ENCODE assay signal across 8 cellular contexts in the genomic region with DNA sequence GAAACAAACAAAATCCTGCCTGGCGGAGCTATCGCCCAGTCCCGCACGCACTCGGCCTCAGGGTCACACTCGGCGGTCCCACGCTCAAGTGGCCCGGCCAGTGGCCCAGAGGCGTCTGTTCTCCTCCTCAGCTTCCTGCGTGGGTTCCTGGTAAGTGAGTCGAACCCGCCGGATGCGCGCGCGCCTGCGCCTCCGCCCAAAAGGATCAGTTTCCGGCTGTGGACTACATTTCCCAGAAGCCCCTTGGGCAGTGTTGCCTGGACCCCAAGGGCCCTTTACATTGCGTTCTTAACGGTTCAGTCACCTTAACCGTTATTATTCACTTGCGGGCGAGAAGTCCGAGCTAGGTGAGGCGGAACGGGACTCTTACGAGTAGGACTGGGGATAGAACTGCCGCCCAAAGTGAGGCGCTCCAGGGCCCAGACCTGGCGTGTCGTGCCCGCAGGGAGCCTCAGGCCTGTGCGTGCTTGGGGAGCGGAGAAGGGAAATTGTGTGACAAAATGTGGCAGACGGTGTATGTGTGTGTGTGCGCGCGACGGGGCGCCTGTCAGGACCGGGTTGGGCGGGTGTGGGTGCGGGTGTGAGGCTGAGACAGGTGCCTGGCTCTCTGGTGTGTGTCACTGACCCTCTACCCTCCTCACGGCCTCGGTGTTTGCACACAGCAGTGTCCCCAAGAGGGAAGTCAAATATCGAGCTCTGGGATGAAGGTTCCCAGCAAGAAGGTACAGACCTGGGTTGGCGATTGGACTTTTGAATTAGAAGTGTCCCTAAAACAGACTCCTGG. TPM values are rescaled to one million over a fixed set of nuclear protein-coding genes. Genes with fewer than 3 reads are reported as not detected.
DNase-seq lines count a peak whose midpoint lies in the region; TF ChIP-seq lines count a peak whose summit lies in the region.

Gene ZNF546 (plus strand): TSS at position 250 of the 784 bp plus-strand sequence. CDS start 1,267 bp downstream, outside the sequence.

- no peaks in the 10 kb centered on the region for H3K27me3 ChIP-seq in CD8-positive, alpha-beta memory T cell (ENCODE audit: insufficient read depth, low read length, poor library complexity, severe bottlenecking)
- H3K27me3 ChIP-seq in effector memory CD4-positive, alpha-beta T cell (replicated peaks; ENCODE audit: control insufficient read depth, insufficient read depth, low read length, poor library complexity, severe bottlenecking), result no peaks in the 10 kb centered on the region

- POLR2A ChIA-PET in CD8-positive, alpha-beta memory T cell (lab: Charles Lee), result interaction anchor here (0.6 to 2.4 kb wide), 6 partner anchors 10 to 163 kb away, joined by 3 to 20 read pairs (median 4); partner anchors contain the start of genes DYRK1B, FBL and PSMC4

- peak; percentile 79 to 93 (median 89) for DNase-seq in CD8-positive, alpha-beta memory T cell
- DNase-seq in GM20000 (ENCODE audit: low spot score) (peak; percentile 90), HT1080 (ENCODE audit: low read depth) (peak; percentile 91), medulla oblongata (ENCODE audit: extremely low spot score) (peak; percentile 94)
- DNase-seq in NK-92 treated with Interleukin-12 subunit alpha and Interleukin-12 subunit beta, amount 100 ng/mL, for 24 hours (lab: John Stamatoyannopoulos, UW), result peak; percentile 93
- DNase-seq in activated CD8-positive, alpha-beta memory T cell treated with anti-CD3 and anti-CD28 coated beads for 4 hours (ENCODE audit: low read depth in 2 of 2), result peak; percentile 84
- peak; percentile 76 to 85 (median 81) for DNase-seq in effector memory CD4-positive, alpha-beta T cell
- DNase-seq in stimulated activated CD4-positive, alpha-beta T cell treated with anti-CD3 and anti-CD28 coated beads, TNF-alpha, amount 100 ng/mL, for 48 hours (ENCODE audit: low read depth in 3 of 3), result peak; percentile 80 to 86 (median 86)

- peaks cover 4% of the 10 kb centered on the region for H3K36me3 ChIP-seq in CD8-positive, alpha-beta memory T cell (ENCODE audit: insufficient read depth, low read length)
- H3K36me3 ChIP-seq in effector memory CD4-positive, alpha-beta T cell (ENCODE audit: control insufficient read depth, insufficient read depth, low read length), result peaks cover 6% of the 10 kb centered on the region

- H3K9me3 ChIP-seq in CD8-positive, alpha-beta memory T cell (ENCODE audit: low read length), result peaks cover 10% of the 10 kb centered on the region
- no peaks in the 10 kb centered on the region for H3K9me3 ChIP-seq in effector memory CD4-positive, alpha-beta T cell (ENCODE audit: control insufficient read depth, low read length)

- peak within 1 kb of the TSS; percentile 91 to 99 (median 95) for H3K4me3 Mint-ChIP-seq in CD8-positive, alpha-beta memory T cell

- peak within 1 kb of the TSS; percentile 93 for H3K27ac ChIP-seq in CD8-positive, alpha-beta memory T cell (ENCODE audit: low read depth, low read length)
- peak within 1 kb of the TSS; percentile 83 for H3K27ac ChIP-seq in effector memory CD4-positive, alpha-beta T cell (ENCODE audit: insufficient read depth, low read length, poor library complexity, severe bottlenecking)

- TF ChIP-seq CTCF in GM20000 (IDR thresholded peaks at IDR 0.05; ENCODE audit: extremely low read depth, missing control alignments), result no peak

- H3K27ac Mint-ChIP-seq in CD8-positive, alpha-beta memory T cell, result peak within 1 kb of the TSS; percentile 85 to 99 (median 98)

- no peaks in the 10 kb centered on the region for H3K27me3 Mint-ChIP-seq in CD8-positive, alpha-beta memory T cell

- CTCF ChIA-PET in CD8-positive, alpha-beta memory T cell (lab: Charles Lee), result interaction anchor here (1.7 to 2.8 kb wide), 2 partner anchors 26 to 204 kb away, joined by 4 to 25 read pairs; partner anchors contain the start of gene PSMC4

- peaks cover 0 to 4% (median 0%) of the 10 kb centered on the region in 5 donors for H3K9me3 Mint-ChIP-seq in CD8-positive, alpha-beta memory T cell

- peaks cover 3 to 21% (median 12%) of the 10 kb centered on the region in 3 donors for H3K36me3 Mint-ChIP-seq in CD8-positive, alpha-beta memory T cell

- H3K4me1 ChIP-seq in CD8-positive, alpha-beta memory T cell (ENCODE audit: insufficient read depth, low read length), result peaks cover 19% of the 10 kb centered on the region
- H3K4me1 ChIP-seq in effector memory CD4-positive, alpha-beta T cell (ENCODE audit: control insufficient read depth, insufficient read depth, low read length, poor library complexity, severe bottlenecking), result peaks cover 11% of the 10 kb centered on the region

- H3K4me3 ChIP-seq in CD8-positive, alpha-beta memory T cell (ENCODE audit: low read length), result peak within 1 kb of the TSS; percentile 99
- peak within 1 kb of the TSS; percentile 74 for H3K4me3 ChIP-seq in effector memory CD4-positive, alpha-beta T cell (ENCODE audit: insufficient read depth, low read depth, low read length, poor library complexity, severe bottlenecking)

- peaks cover 30 to 52% (median 51%) of the 10 kb centered on the region in 3 donors for H3K4me1 Mint-ChIP-seq in CD8-positive, alpha-beta memory T cell

RNA-seq across cellular contexts. Expression of gene ZNF546, which starts in this region (rescaled TPM):
- 1 to 10 TPM; 4.8 to 5.0 TPM for total RNA-seq in CD8-positive, alpha-beta memory T cell
- polyA plus RNA-seq in CD8-positive, alpha-beta memory T cell, result 6.6 TPM
- 0.97 and 1.8 TPM in 2 replicates for total RNA-seq in HT1080 (2014; rRNA removed; shearing (Covaris generic))
- 1.4 and 2.3 TPM in 2 replicates for polyA plus RNA-seq in HT1080 (2015; cell fraction: cytosol; rRNA removed)
- 5.2 and 8.0 TPM in 2 replicates for polyA plus RNA-seq in HT1080 (2015; cell fraction: nucleus; rRNA removed)

Comparison
In these comparisons a context has a peak if more than half of its experiments do, and no peak if none do; other contexts are left out.
1. Peak in every context shown above with its lines: DNase-seq, H3K4me3 ChIP-seq and H3K27ac ChIP-seq.